Comparison of ENCODE assay signal across 8 cellular contexts in genomic region chr15:65304393-65305143, GRCh38. TPM values are rescaled to one million over a fixed set of nuclear protein-coding genes. Genes with fewer than 3 reads are reported as not detected.
DNase-seq lines count a peak whose midpoint lies in the region; ATAC-seq and TF ChIP-seq lines count a peak whose summit lies in the region.

RNU5B-1 (plus strand) TSS chr15:65304677.

- H3K4me3 ChIP-seq in prostate gland, result peak within 1 kb of the TSS; percentile 40 to 45
- peak within 1 kb of the TSS; percentile 54 to 62 for H3K4me3 ChIP-seq in uterus

- ATAC-seq in HG02642 (IDR thresholded peaks at IDR 0.05; ENCODE audit: poor library complexity, unreplicated experiment), result peak; percentile 63
- ATAC-seq in left ventricle myocardium superior, result peak; percentile 91

- TF ChIP-seq POLR2A in prostate gland (IDR thresholded peaks at IDR 0.05), result peak; percentile 88
- TF ChIP-seq POLR2A in uterus (IDR thresholded peaks at IDR 0.05), result peak; percentile 77 to 87

- H3K9me3 ChIP-seq in prostate gland, result no peaks in the 10 kb centered on the region
- no peaks in the 10 kb centered on the region for H3K9me3 ChIP-seq in uterus

- H3K27ac ChIP-seq in prostate gland (peak within 1 kb of the TSS; percentile 84 to 87), uterus (peak within 1 kb of the TSS; percentile 89 to 98)

- DNase-seq in NCI-H1105 treated with DMSO at 0.1 percent for 48 hours (lab: John Stamatoyannopoulos, UW), result peak; percentile 96
- peak; percentile 99 for DNase-seq in SW480 (ENCODE audit: low spot score)
- peak; percentile 77 for DNase-seq in amniotic stem cell (lab: John Stamatoyannopoulos, UW)
- DNase-seq in left ventricle myocardium superior, result peak; percentile 56
- DNase-seq in prostate gland (ENCODE audit: low spot score), result peak; percentile 66
- peak; percentile 53 to 83 for DNase-seq in uterus

- H3K4me1 ChIP-seq in prostate gland (replicated peaks) (no peaks in the 10 kb centered on the region), uterus (no peaks in the 10 kb centered on the region)

- under 1% methylated on average over 23 of the region's 23 CpGs for WGBS in prostate gland

- intact Hi-C loops in left ventricle myocardium superior (cut with micrococcal nuclease), result no loop called here
- intact Hi-C loops in prostate gland (cut with DNase I), result no loop called here
- intact Hi-C loops in uterus (cut with DNase I; ENCODE audit: low total_unique reads), result no loop called here

- H3K36me3 ChIP-seq in prostate gland, result no peaks in the 10 kb centered on the region
- no peaks in the 10 kb centered on the region for H3K36me3 ChIP-seq in uterus

- no peaks in the 10 kb centered on the region for H3K27me3 ChIP-seq in prostate gland (replicated peaks; ENCODE audit: insufficient read depth)
- H3K27me3 ChIP-seq in uterus, result no peaks in the 10 kb centered on the region

- TF ChIP-seq CTCF in GM12874 (IDR thresholded peaks at IDR 0.05; ENCODE audit: insufficient read depth, low read depth, low read length) (peak; percentile 76), prostate gland (IDR thresholded peaks at IDR 0.05) (peak in 2 of 4 experiments; percentile 61 to 87), uterus (IDR thresholded peaks at IDR 0.05) (peak; percentile 66 to 85 (median 76))

RNA-seq across cellular contexts. Expression of gene RNU5B-1, which starts in this region (rescaled TPM):
- total RNA-seq in left ventricle myocardium superior (40.8 TPM), prostate gland (not detected), uterus (10 to 100 TPM in 1 of 4 donors, not detected in 3; 34.0 TPM)

Comparison
In these comparisons a context has a peak if more than half of its experiments do, and no peak if none do; other contexts are left out.
1. Peak in every context shown above with its lines: DNase-seq, ATAC-seq, H3K4me3 ChIP-seq and H3K27ac ChIP-seq.
2. Peak in DNase-seq, H3K4me3 ChIP-seq and H3K27ac ChIP-seq in prostate gland; RNA of the gene not detected or under 1 TPM.